29 cellular contexts compared by ENCODE assay signal in genomic region chr2:238690673-238690965, GRCh38.
"Had no signal": no experiment of that assay in that cellular context is flagged by ENCODE, and none has a peak within 500 bp of the region (broad histone marks: within the 10 kb centered on the region; RNA-seq: fewer than 3 reads in every experiment).

No MANE protein-coding gene starts in this region.

- DNase-seq: activated CD4-positive, alpha-beta memory T cell treated with anti-CD3 and anti-CD28 coated beads for 36 hours; activated CD4-positive, alpha-beta T cell treated with anti-CD3 and anti-CD28 coated beads for 1 hour; activated CD4-positive, alpha-beta T cell treated with anti-CD3 and anti-CD28 coated beads for 4 hours; activated CD8-positive, alpha-beta T cell treated with anti-CD3 and anti-CD28 coated beads, Interleukin-2, amount 10 ng/mL, durations not matched to agents 7 days and 5 days; activated effector memory CD4-positive, alpha-beta T cell treated with Interleukin-2 at 50 U/mL for 16 hours; activated gamma-delta T cell treated with Interleukin-2 at 50 U/mL for 16 hours; activated naive CD4-positive, alpha-beta T cell treated with anti-CD3 and anti-CD28 coated beads, Interleukin-2, amount 50 U/mL, for 16 hours; activated naive CD4-positive, alpha-beta T cell treated with Interleukin-2 at 50 U/mL for 16 hours; activated T-cell treated with anti-CD3 and anti-CD28 coated beads, Interleukin-2, amount 50 U/mL, for 4 hours; amniotic stem cell; anterior cingulate cortex; brain microvascular endothelial cell; dorsolateral prefrontal cortex; effector memory CD4-positive, alpha-beta T cell; endodermal cell; foreskin keratinocyte; gastrocnemius medialis; glutamatergic neuron; heart left ventricle; T-helper 2 cell had no signal

- FAIRE-seq: astrocyte, bronchial epithelial cell had no signal

- H3K4me1 Mint-ChIP-seq: activated T-helper 17 cell treated with anti-CD3 and anti-CD28 coated beads, Interleukin-2, amount 50 U/mL, for 72 hours; central memory CD8-positive, alpha-beta T cell; endodermal cell had no signal

- H3K4me3 ChIP-seq: coronary artery, dorsolateral prefrontal cortex, gastrocnemius medialis, heart left ventricle had no signal

- H3K4me3 Mint-ChIP-seq: activated CD4-positive, alpha-beta memory T cell treated with anti-CD3 and anti-CD28 coated beads for 36 hours; activated CD8-positive, alpha-beta T cell treated with anti-CD3 and anti-CD28 coated beads, Interleukin-2, amount 10 ng/mL, durations not matched to agents 7 days and 5 days; activated naive CD8-positive, alpha-beta T cell; activated T-cell treated with anti-CD3 and anti-CD28 coated beads, Interleukin-2, amount 50 U/mL, for 4 hours; activated T-helper 17 cell treated with anti-CD3 and anti-CD28 coated beads, Interleukin-2, amount 50 U/mL, for 72 hours; central memory CD8-positive, alpha-beta T cell; dendritic cell treated with granulocyte-macrophage colony-stimulating factor and Interleukin-4, amounts not matched to agents 40 ng/mL and 50 ng/mL, for 4 days; endodermal cell; WTC11 had no signal

- H3K27me3 ChIP-seq: brain microvascular endothelial cell, heart left ventricle had no signal

- H3K36me3 Mint-ChIP-seq: activated CD4-positive, alpha-beta memory T cell treated with anti-CD3 and anti-CD28 coated beads for 36 hours; activated naive CD8-positive, alpha-beta T cell; WTC11 had no signal

- H3K4me1 ChIP-seq: foreskin keratinocyte, gastrocnemius medialis had no signal

- H3K36me3 ChIP-seq: brain microvascular endothelial cell, gastrocnemius medialis, heart left ventricle had no signal

- H3K27ac ChIP-seq: brain microvascular endothelial cell, coronary artery, dorsolateral prefrontal cortex, foreskin keratinocyte, gastrocnemius medialis, heart left ventricle, VCaP had no signal

- H3K9me3 ChIP-seq: gastrocnemius medialis, heart left ventricle had no signal

- H3K27ac Mint-ChIP-seq: activated CD4-positive, alpha-beta memory T cell treated with anti-CD3 and anti-CD28 coated beads for 36 hours; activated CD8-positive, alpha-beta T cell treated with anti-CD3 and anti-CD28 coated beads, Interleukin-2, amount 10 ng/mL, durations not matched to agents 7 days and 5 days; activated naive CD8-positive, alpha-beta T cell; activated T-helper 17 cell treated with anti-CD3 and anti-CD28 coated beads, Interleukin-2, amount 50 U/mL, for 72 hours; dendritic cell treated with granulocyte-macrophage colony-stimulating factor and Interleukin-4, amounts not matched to agents 40 ng/mL and 50 ng/mL, for 4 days; endodermal cell; WTC11 had no signal

- H3K9me3 Mint-ChIP-seq: activated CD4-positive, alpha-beta memory T cell treated with anti-CD3 and anti-CD28 coated beads for 36 hours; activated T-cell treated with anti-CD3 and anti-CD28 coated beads, Interleukin-2, amount 50 U/mL, for 4 hours; activated T-helper 17 cell treated with anti-CD3 and anti-CD28 coated beads, Interleukin-2, amount 50 U/mL, for 72 hours; central memory CD8-positive, alpha-beta T cell; dendritic cell treated with granulocyte-macrophage colony-stimulating factor and Interleukin-4, amounts not matched to agents 40 ng/mL and 50 ng/mL, for 4 days; endodermal cell; WTC11 had no signal
